ENCODE assay signal across 1 cellular context in the genomic region with DNA sequence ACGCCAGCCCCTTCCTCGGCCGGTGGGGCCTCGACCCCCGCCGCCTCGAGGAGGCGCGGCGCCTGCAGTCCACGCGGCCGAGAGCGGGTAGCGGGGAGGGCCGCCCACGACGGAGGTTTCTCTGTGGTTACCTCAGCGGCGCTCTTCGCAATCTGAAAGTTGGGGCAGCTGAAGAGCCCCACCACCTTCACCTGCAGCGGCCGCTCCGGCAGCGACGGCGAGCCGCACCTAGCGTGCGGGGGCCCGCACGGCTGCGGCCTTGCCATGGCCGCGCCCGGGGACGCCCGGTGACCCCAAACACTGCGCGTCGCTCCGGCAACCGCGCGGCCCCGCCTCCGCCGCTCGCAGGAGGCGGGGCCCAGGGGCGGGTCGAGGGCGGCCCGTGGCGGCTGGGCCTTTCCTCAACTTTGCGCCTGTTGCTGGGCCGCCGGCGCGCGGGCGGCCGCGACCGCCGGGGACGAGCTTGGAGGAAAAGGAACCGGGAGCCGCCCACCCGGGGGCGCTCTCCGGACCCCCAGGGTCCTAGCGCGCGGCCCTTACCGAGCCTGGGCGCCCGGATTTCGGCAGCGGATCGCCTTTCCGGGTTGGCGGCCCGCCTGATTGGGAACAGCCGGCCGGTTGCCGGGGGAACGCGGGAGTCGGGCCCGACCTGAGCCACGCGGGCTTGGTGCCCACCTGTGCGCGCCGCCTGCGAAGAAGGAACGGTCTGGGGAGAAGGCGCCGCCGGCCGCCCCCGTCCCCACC.
TF ChIP-seq lines count a peak whose summit lies in the region.

A gene (minus strand): TSS at position 304 of the 744 bp plus-strand sequence. CDS start 38 bp downstream, at position 266.
A gene with protein sequence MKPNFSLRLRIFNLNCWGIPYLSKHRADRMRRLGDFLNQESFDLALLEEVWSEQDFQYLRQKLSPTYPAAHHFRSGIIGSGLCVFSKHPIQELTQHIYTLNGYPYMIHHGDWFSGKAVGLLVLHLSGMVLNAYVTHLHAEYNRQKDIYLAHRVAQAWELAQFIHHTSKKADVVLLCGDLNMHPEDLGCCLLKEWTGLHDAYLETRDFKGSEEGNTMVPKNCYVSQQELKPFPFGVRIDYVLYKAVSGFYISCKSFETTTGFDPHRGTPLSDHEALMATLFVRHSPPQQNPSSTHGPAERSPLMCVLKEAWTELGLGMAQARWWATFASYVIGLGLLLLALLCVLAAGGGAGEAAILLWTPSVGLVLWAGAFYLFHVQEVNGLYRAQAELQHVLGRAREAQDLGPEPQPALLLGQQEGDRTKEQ (plus strand): TSS at position 400 of the 744 bp plus-strand sequence. CDS start 398 bp downstream, outside the sequence.

TF ChIP-seq in HepG2, 621 proteins besides CTCF, POLR2A, EP300 and RAD21 (continued from another document and continues in another):
- TF ChIP-seq PPARG (CRISPR knock-in tag; conservative IDR thresholded peaks at IDR 0.05) (0 out of 2 replicates have a peak, but pooled peaks have one; percentile 21), ZSCAN9 (CRISPR knock-in tag; IDR thresholded peaks at IDR 0.05; ENCODE audit: borderline replicate concordance) (0 out of 2 replicates have a peak, but pooled peaks have one; percentile 5), ZNF614 (CRISPR knock-in tag; IDR thresholded peaks at IDR 0.05; ENCODE audit: borderline replicate concordance) (0 out of 2 replicates have a peak, but pooled peaks have one; percentile 16), ZNF264 (CRISPR knock-in tag; IDR thresholded peaks at IDR 0.05) (no peak), ZNF841 (CRISPR knock-in tag; IDR thresholded peaks at IDR 0.05; ENCODE audit: borderline replicate concordance) (0 out of 2 replicates have a peak, but pooled peaks have one; percentile 55), MEIS2 (CRISPR knock-in tag; IDR thresholded peaks at IDR 0.05) (0 out of 2 replicates have a peak, but pooled peaks have one; percentile 37), ZNF207 (IDR thresholded peaks at IDR 0.05; ENCODE audit: borderline replicate concordance) (no peak), MYC (CRISPR knock-in tag; IDR thresholded peaks at IDR 0.05; ENCODE audit: borderline replicate concordance) (peak; percentile 42; the same call in 1 of the 2 replicates), SIX4 (CRISPR knock-in tag; IDR thresholded peaks at IDR 0.05) (no peak), ZNF777 (CRISPR knock-in tag; IDR thresholded peaks at IDR 0.05) (peak; percentile 77), JUN (CRISPR knock-in tag; IDR thresholded peaks at IDR 0.05) (peak; percentile 63; the same call in 1 of the 2 replicates), ZBTB38 (CRISPR knock-in tag; IDR thresholded peaks at IDR 0.05) (peak; percentile 53; the same call in 1 of the 2 replicates), ARNTL (CRISPR knock-in tag; IDR thresholded peaks at IDR 0.05) (peak; percentile 50; the same call in 1 of the 2 replicates), HMG20B (CRISPR knock-in tag; conservative IDR thresholded peaks at IDR 0.05) (no peak), ZNF552 (CRISPR knock-in tag; IDR thresholded peaks at IDR 0.05; ENCODE audit: borderline replicate concordance) (0 out of 2 replicates have a peak, but pooled peaks have one; percentile 28), RXRA (CRISPR knock-in tag; IDR thresholded peaks at IDR 0.05) (peak; percentile 16; the same call in 1 of the 2 replicates), TAF1 (CRISPR knock-in tag; IDR thresholded peaks at IDR 0.05) (peak; percentile 69), SCMH1 (CRISPR knock-in tag; IDR thresholded peaks at IDR 0.05; ENCODE audit: borderline replicate concordance) (no peak), ZNF572 (CRISPR knock-in tag; IDR thresholded peaks at IDR 0.05) (peak; percentile 49; the same call in 1 of the 2 replicates), ZNF674 (CRISPR knock-in tag; IDR thresholded peaks at IDR 0.05; ENCODE audit: low read depth) (no peak), FOXO1 (CRISPR knock-in tag; IDR thresholded peaks at IDR 0.05) (peak; percentile 8; the same call in 1 of the 2 replicates), PAX8 (CRISPR knock-in tag; IDR thresholded peaks at IDR 0.05; ENCODE audit: borderline replicate concordance) (peak; percentile 9; the same call in 1 of the 2 replicates), RXRB (CRISPR knock-in tag; IDR thresholded peaks at IDR 0.05; ENCODE audit: borderline replicate concordance) (no peak; the same call in 1 of the 2 replicates), ASH2L (IDR thresholded peaks at IDR 0.05; ENCODE audit: insufficient read length, low read depth, low read length) (peak; percentile 74), ZBTB7A (CRISPR knock-in tag; IDR thresholded peaks at IDR 0.05) (peak; percentile 87), XRCC5 (optimal IDR thresholded peaks at IDR 0.05; ENCODE audit: low read length) (peak; percentile 75), ZNF775 (CRISPR knock-in tag; IDR thresholded peaks at IDR 0.05; ENCODE audit: borderline replicate concordance) (no peak), MYNN (CRISPR knock-in tag; IDR thresholded peaks at IDR 0.05; ENCODE audit: low read depth) (0 out of 2 replicates have a peak, but pooled peaks have one; percentile 6), ZSCAN12 (CRISPR knock-in tag; IDR thresholded peaks at IDR 0.05) (0 out of 2 replicates have a peak, but pooled peaks have one; percentile 18), ZNF282 (IDR thresholded peaks at IDR 0.05; ENCODE audit: partially characterized antibody) (no peak), POLR2AphosphoS5 (IDR thresholded peaks at IDR 0.05; ENCODE audit: low read depth, low read length) (peak; percentile 29; the same call in 1 of the 2 replicates)
- TF ChIP-seq, protein P1, sequence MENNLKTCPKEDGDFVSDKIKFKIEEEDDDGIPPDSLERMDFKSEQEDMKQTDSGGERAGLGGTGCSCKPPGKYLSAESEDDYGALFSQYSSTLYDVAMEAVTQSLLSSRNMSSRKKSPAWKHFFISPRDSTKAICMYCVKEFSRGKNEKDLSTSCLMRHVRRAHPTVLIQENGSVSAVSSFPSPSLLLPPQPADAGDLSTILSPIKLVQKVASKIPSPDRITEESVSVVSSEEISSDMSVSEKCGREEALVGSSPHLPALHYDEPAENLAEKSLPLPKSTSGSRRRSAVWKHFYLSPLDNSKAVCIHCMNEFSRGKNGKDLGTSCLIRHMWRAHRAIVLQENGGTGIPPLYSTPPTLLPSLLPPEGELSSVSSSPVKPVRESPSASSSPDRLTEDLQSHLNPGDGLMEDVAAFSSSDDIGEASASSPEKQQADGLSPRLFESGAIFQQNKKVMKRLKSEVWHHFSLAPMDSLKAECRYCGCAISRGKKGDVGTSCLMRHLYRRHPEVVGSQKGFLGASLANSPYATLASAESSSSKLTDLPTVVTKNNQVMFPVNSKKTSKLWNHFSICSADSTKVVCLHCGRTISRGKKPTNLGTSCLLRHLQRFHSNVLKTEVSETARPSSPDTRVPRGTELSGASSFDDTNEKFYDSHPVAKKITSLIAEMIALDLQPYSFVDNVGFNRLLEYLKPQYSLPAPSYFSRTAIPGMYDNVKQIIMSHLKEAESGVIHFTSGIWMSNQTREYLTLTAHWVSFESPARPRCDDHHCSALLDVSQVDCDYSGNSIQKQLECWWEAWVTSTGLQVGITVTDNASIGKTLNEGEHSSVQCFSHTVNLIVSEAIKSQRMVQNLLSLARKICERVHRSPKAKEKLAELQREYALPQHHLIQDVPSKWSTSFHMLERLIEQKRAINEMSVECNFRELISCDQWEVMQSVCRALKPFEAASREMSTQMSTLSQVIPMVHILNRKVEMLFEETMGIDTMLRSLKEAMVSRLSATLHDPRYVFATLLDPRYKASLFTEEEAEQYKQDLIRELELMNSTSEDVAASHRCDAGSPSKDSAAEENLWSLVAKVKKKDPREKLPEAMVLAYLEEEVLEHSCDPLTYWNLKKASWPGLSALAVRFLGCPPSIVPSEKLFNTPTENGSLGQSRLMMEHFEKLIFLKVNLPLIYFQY (CRISPR knock-in tag; IDR thresholded peaks at IDR 0.05; ENCODE audit: borderline replicate concordance): peak; percentile 83
- TF ChIP-seq, protein P2, sequence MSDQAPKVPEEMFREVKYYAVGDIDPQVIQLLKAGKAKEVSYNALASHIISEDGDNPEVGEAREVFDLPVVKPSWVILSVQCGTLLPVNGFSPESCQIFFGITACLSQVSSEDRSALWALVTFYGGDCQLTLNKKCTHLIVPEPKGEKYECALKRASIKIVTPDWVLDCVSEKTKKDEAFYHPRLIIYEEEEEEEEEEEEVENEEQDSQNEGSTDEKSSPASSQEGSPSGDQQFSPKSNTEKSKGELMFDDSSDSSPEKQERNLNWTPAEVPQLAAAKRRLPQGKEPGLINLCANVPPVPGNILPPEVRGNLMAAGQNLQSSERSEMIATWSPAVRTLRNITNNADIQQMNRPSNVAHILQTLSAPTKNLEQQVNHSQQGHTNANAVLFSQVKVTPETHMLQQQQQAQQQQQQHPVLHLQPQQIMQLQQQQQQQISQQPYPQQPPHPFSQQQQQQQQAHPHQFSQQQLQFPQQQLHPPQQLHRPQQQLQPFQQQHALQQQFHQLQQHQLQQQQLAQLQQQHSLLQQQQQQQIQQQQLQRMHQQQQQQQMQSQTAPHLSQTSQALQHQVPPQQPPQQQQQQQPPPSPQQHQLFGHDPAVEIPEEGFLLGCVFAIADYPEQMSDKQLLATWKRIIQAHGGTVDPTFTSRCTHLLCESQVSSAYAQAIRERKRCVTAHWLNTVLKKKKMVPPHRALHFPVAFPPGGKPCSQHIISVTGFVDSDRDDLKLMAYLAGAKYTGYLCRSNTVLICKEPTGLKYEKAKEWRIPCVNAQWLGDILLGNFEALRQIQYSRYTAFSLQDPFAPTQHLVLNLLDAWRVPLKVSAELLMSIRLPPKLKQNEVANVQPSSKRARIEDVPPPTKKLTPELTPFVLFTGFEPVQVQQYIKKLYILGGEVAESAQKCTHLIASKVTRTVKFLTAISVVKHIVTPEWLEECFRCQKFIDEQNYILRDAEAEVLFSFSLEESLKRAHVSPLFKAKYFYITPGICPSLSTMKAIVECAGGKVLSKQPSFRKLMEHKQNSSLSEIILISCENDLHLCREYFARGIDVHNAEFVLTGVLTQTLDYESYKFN (CRISPR knock-in tag; conservative IDR thresholded peaks at IDR 0.05): peak; percentile 44
- TF ChIP-seq, protein P3, sequence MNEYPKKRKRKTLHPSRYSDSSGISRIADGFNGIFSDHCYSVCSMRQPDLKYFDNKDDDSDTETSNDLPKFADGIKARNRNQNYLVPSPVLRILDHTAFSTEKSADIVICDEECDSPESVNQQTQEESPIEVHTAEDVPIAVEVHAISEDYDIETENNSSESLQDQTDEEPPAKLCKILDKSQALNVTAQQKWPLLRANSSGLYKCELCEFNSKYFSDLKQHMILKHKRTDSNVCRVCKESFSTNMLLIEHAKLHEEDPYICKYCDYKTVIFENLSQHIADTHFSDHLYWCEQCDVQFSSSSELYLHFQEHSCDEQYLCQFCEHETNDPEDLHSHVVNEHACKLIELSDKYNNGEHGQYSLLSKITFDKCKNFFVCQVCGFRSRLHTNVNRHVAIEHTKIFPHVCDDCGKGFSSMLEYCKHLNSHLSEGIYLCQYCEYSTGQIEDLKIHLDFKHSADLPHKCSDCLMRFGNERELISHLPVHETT (CRISPR knock-in tag; conservative IDR thresholded peaks at IDR 0.05): 0 out of 2 replicates have a peak, but pooled peaks have one; percentile 39
- TF ChIP-seq, protein P4, sequence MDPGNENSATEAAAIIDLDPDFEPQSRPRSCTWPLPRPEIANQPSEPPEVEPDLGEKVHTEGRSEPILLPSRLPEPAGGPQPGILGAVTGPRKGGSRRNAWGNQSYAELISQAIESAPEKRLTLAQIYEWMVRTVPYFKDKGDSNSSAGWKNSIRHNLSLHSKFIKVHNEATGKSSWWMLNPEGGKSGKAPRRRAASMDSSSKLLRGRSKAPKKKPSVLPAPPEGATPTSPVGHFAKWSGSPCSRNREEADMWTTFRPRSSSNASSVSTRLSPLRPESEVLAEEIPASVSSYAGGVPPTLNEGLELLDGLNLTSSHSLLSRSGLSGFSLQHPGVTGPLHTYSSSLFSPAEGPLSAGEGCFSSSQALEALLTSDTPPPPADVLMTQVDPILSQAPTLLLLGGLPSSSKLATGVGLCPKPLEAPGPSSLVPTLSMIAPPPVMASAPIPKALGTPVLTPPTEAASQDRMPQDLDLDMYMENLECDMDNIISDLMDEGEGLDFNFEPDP (CRISPR knock-in tag; conservative IDR thresholded peaks at IDR 0.05): 0 out of 2 replicates have a peak, but pooled peaks have one; percentile 15
- TF ChIP-seq, protein P5, sequence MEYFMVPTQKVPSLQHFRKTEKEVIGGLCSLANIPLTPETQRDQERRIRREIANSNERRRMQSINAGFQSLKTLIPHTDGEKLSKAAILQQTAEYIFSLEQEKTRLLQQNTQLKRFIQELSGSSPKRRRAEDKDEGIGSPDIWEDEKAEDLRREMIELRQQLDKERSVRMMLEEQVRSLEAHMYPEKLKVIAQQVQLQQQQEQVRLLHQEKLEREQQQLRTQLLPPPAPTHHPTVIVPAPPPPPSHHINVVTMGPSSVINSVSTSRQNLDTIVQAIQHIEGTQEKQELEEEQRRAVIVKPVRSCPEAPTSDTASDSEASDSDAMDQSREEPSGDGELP (IDR thresholded peaks at IDR 0.05; ENCODE audit: borderline replicate concordance, low read depth): 0 out of 2 replicates have a peak, but pooled peaks have one; percentile 2
- TF ChIP-seq, protein P6, sequence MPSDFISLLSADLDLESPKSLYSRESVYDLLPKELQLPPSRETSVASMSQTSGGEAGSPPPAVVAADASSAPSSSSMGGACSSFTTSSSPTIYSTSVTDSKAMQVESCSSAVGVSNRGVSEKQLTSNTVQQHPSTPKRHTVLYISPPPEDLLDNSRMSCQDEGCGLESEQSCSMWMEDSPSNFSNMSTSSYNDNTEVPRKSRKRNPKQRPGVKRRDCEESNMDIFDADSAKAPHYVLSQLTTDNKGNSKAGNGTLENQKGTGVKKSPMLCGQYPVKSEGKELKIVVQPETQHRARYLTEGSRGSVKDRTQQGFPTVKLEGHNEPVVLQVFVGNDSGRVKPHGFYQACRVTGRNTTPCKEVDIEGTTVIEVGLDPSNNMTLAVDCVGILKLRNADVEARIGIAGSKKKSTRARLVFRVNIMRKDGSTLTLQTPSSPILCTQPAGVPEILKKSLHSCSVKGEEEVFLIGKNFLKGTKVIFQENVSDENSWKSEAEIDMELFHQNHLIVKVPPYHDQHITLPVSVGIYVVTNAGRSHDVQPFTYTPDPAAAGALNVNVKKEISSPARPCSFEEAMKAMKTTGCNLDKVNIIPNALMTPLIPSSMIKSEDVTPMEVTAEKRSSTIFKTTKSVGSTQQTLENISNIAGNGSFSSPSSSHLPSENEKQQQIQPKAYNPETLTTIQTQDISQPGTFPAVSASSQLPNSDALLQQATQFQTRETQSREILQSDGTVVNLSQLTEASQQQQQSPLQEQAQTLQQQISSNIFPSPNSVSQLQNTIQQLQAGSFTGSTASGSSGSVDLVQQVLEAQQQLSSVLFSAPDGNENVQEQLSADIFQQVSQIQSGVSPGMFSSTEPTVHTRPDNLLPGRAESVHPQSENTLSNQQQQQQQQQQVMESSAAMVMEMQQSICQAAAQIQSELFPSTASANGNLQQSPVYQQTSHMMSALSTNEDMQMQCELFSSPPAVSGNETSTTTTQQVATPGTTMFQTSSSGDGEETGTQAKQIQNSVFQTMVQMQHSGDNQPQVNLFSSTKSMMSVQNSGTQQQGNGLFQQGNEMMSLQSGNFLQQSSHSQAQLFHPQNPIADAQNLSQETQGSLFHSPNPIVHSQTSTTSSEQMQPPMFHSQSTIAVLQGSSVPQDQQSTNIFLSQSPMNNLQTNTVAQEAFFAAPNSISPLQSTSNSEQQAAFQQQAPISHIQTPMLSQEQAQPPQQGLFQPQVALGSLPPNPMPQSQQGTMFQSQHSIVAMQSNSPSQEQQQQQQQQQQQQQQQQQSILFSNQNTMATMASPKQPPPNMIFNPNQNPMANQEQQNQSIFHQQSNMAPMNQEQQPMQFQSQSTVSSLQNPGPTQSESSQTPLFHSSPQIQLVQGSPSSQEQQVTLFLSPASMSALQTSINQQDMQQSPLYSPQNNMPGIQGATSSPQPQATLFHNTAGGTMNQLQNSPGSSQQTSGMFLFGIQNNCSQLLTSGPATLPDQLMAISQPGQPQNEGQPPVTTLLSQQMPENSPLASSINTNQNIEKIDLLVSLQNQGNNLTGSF (CRISPR knock-in tag; IDR thresholded peaks at IDR 0.05): peak; percentile 69; the same call in 1 of the 2 replicates
